Comparison of ENCODE assay signal across 3 cellular contexts in genomic region chr7:22708214-22708613, GRCh38. TPM values are rescaled to one million over a fixed set of nuclear protein-coding genes. Genes with fewer than 3 reads are reported as not detected.
"Had no signal": no experiment of that assay in that cellular context is flagged by ENCODE, and none has a peak within 500 bp of the region (broad histone marks: within the 10 kb centered on the region; RNA-seq: fewer than 3 reads in every experiment).

No MANE protein-coding gene starts in this region.

RNA-seq across cellular contexts. Expression of gene IL6, which starts 18.8 kb away (rescaled TPM):
- total RNA-seq: activated CD8-positive, alpha-beta T cell treated with anti-CD3 and anti-CD28 coated beads for 36 hours; activated naive CD4-positive, alpha-beta T cell treated with anti-CD3 and anti-CD28 coated beads, Interleukin-2, amount 50 U/mL, for 72 hours; cerebellum had no signal
